ENCODE assay signal across 8 cellular contexts in genomic region chr14:88189040-88189839, GRCh38.
DNase-seq lines count a peak whose midpoint lies in the region; ATAC-seq and TF ChIP-seq lines count a peak whose summit lies in the region.

No MANE protein-coding gene starts in this region.

- H3K4me3 Mint-ChIP-seq in activated naive CD8-positive, alpha-beta T cell treated with anti-CD3 and anti-CD28 coated beads for 36 hours = no peak overlapping the region

- H3K27me3 ChIP-seq in heart left ventricle = peaks cover 0 to 25% (median 12%) of the 10 kb centered on the region in 9 donors

- H2AFZ ChIP-seq in OCI-LY7 (ENCODE audit: low read length) = peak overlapping the region; percentile 55

- no peaks in the 10 kb centered on the region for H3K9me2 ChIP-seq in OCI-LY7 (ENCODE audit: insufficient read depth, low read length)

- H3K36me3 ChIP-seq in OCI-LY7 (ENCODE audit: insufficient read depth, low read length) = no peaks in the 10 kb centered on the region
- H3K36me3 ChIP-seq in heart left ventricle = no peaks in the 10 kb centered on the region

- no peaks in the 10 kb centered on the region for H3K9me3 ChIP-seq in OCI-LY7 (ENCODE audit: low read length)
- no peaks in the 10 kb centered on the region for H3K9me3 ChIP-seq in heart left ventricle

- H3K4me1 Mint-ChIP-seq in activated naive CD8-positive, alpha-beta T cell treated with anti-CD3 and anti-CD28 coated beads for 36 hours = peaks cover 5% of the 10 kb centered on the region

- no peak overlapping the region for H3K27ac Mint-ChIP-seq in activated naive CD8-positive, alpha-beta T cell treated with anti-CD3 and anti-CD28 coated beads for 36 hours

- H3K4me1 ChIP-seq in OCI-LY7 (ENCODE audit: insufficient read depth, low read length, poor library complexity, severe bottlenecking) (peaks cover 6% of the 10 kb centered on the region), heart left ventricle (peaks cover 0 to 9% (median 4%) of the 10 kb centered on the region in 12 donors)

- CTCF ChIA-PET in OCI-LY7 (lab: Charles Lee; ENCODE audit: unreplicated experiment) = interaction anchor here (0.8 to 2.3 kb wide), 4 partner anchors 8 to 193 kb away, joined by 3 to 9 read pairs (median 4); no protein-coding TSS in a partner anchor

- WGBS in heart left ventricle, 4 donors = 14 to 17% (median 15%) methylated on average over 18 of the region's 18 CpGs

- DNase-seq in Daoy (ENCODE audit: low read depth) (peak; percentile 82), OCI-LY7 (ENCODE audit: low spot score) (peak; percentile 73), heart left ventricle (peak in 4 of 5 donors; percentile 37 to 71 (median 63)), pons (ENCODE audit: low spot score) (peak; percentile 94)
- DNase-seq in activated naive CD8-positive, alpha-beta T cell treated with anti-CD3 and anti-CD28 coated beads for 36 hours = peak; percentile 38

- H3K9me3 Mint-ChIP-seq in activated naive CD8-positive, alpha-beta T cell treated with anti-CD3 and anti-CD28 coated beads for 36 hours = no peaks in the 10 kb centered on the region

- BruUV-seq in OCI-LY7 (replicated peaks; lab: Mats Ljungman, UMichigan) = no TSS peak

- H3K27ac ChIP-seq in OCI-LY7 (ENCODE audit: low read depth, low read length, poor library complexity, severe bottlenecking) (no peak overlapping the region), heart left ventricle (no peak overlapping the region)

- POLR2A ChIA-PET in OCI-LY7 (lab: Charles Lee) = interaction anchor here (1.0 to 1.4 kb wide), 3 partner anchors 191 to 196 kb away, joined by 3 to 5 read pairs (median 3); partner anchors contain the start of gene GALC

- H3K27me3 Mint-ChIP-seq in activated naive CD8-positive, alpha-beta T cell treated with anti-CD3 and anti-CD28 coated beads for 36 hours = peaks cover 6% of the 10 kb centered on the region

- intact Hi-C loops in OCI-LY7 (cut with micrococcal nuclease; ENCODE audit: unreplicated experiment) = loop anchor here (1.0 kb wide), 2 partner anchors 191 to 244 kb away; no protein-coding TSS in a partner anchor
- intact Hi-C loops in heart left ventricle (cut with DNase I) = loop anchor here in 6 of 10 donors (5.0 kb wide), 3 partner anchors 193 to 373 kb away; partner anchors contain the start of genes SPATA7 (in 2 of the 6) and ZC3H14 (in 1 of the 6)

- peak overlapping the region; percentile 58 for H3K4me2 ChIP-seq in OCI-LY7 (ENCODE audit: low read length)

- no peak for TF ChIP-seq EP300 in Ishikawa (IDR thresholded peaks at IDR 0.05; ENCODE audit: borderline replicate concordance)

- H3K4me3 ChIP-seq in OCI-LY7 (ENCODE audit: low read depth, low read length, poor library complexity, severe bottlenecking) = peak overlapping the region; percentile 40
- H3K4me3 ChIP-seq in heart left ventricle = peak overlapping the region in 9 of 12 donors; percentile 17 to 42 (median 22)

- no peak for TF ChIP-seq POLR2A in heart left ventricle (IDR thresholded peaks at IDR 0.05)

- H3K79me2 ChIP-seq in OCI-LY7 (ENCODE audit: insufficient read depth, low read depth, low read length) = no peaks in the 10 kb centered on the region

- ATAC-seq in GM21526 (IDR thresholded peaks at IDR 0.05; ENCODE audit: low FRiP score, unreplicated experiment) (peak; percentile 79), heart left ventricle (peak; percentile 93 to 98 (median 94)), HG03457 (IDR thresholded peaks at IDR 0.05; ENCODE audit: unreplicated experiment) (no peak)

- TF ChIP-seq CTCF in OCI-LY7 (conservative IDR thresholded peaks at IDR 0.05; ENCODE audit: low read length) (peak; percentile 91), heart left ventricle (IDR thresholded peaks at IDR 0.05) (peak; percentile 46 to 81 (median 65))

- H3K36me3 Mint-ChIP-seq in activated naive CD8-positive, alpha-beta T cell treated with anti-CD3 and anti-CD28 coated beads for 36 hours = no peaks in the 10 kb centered on the region

- peak; percentile 77 for TF ChIP-seq RAD21 in Ishikawa (IDR thresholded peaks at IDR 0.05; ENCODE audit: low read depth)

- no peaks in the 10 kb centered on the region for H4K20me1 ChIP-seq in OCI-LY7 (ENCODE audit: insufficient read depth, low read length)

TF ChIP-seq in Ishikawa, 13 proteins besides CTCF, POLR2A, EP300 and RAD21:
- TF ChIP-seq TAF1 (IDR thresholded peaks at IDR 0.05; ENCODE audit: low read depth) = no peak
- no peak for TF ChIP-seq CREB1 (IDR thresholded peaks at IDR 0.05; ENCODE audit: low read depth)
- no peak for TF ChIP-seq YY1 (IDR thresholded peaks at IDR 0.05; ENCODE audit: low read depth)
- TF ChIP-seq CEBPB (IDR thresholded peaks at IDR 0.05) = 0 out of 2 replicates have a peak, but pooled peaks have one; percentile 17

Comparison
In these comparisons a context has a peak if more than half of its experiments do, and no peak if none do; other contexts are left out.
1. DNase-seq: peak in every context shown above with its lines; median percentile 94 in pons; 82 in Daoy; 73 in OCI-LY7; 63 in heart left ventricle; 38 in activated naive CD8-positive, alpha-beta T cell treated with anti-CD3 and anti-CD28 coated beads for 36 hours.